In genomic region chr18:3471141-3471648, GRCh38 we compare ENCODE assay signal across 27 cellular contexts. TPM values are rescaled to one million over a fixed set of nuclear protein-coding genes. Genes with fewer than 3 reads are reported as not detected.
DNase-seq lines count a peak whose midpoint lies in the region; ATAC-seq, FAIRE-seq and TF ChIP-seq lines count a peak whose summit lies in the region.
"Had no signal": no experiment of that assay in that cellular context is flagged by ENCODE, and none has a peak within 500 bp of the region (broad histone marks: within the 10 kb centered on the region; RNA-seq: fewer than 3 reads in every experiment).

No MANE protein-coding gene starts in this region.

- no peaks in the 10 kb centered on the region for H3K27me3 ChIP-seq in Caco-2 (replicated peaks; ENCODE audit: control insufficient read depth, insufficient read depth, low read length)
- H3K27me3 ChIP-seq in colonic mucosa = no peaks in the 10 kb centered on the region
- H3K27me3 ChIP-seq in small intestine (ENCODE audit: control insufficient read depth in 2 of 2, insufficient read depth in 2 of 2, low read length in 2 of 2) = no peaks in the 10 kb centered on the region
- H3K27me3 ChIP-seq: BLaER1 treated with 17β-estradiol and CSF1 and Interleukin-3, amounts not matched to agents 10 nM and 100 nM had no signal

- intact Hi-C loops in Caco-2 (cut with micrococcal nuclease; ENCODE audit: unreplicated experiment) (no loop called here), colonic mucosa (cut with DNase I) (no loop called here), left colon (cut with DNase I, micrococcal nuclease) (no loop called here)

- H3K4me3 ChIP-seq in Caco-2 (ENCODE audit: low read depth, low read length) (no peak overlapping the region), colonic mucosa (no peak overlapping the region), small intestine (ENCODE audit: low read depth in 1 of 2, low read length in 2 of 2) (no peak overlapping the region)
- H3K4me3 ChIP-seq: BLaER1 treated with 17β-estradiol and CSF1 and Interleukin-3, amounts not matched to agents 10 nM and 100 nM; GM12878 had no signal

- H3K27me3 Mint-ChIP-seq in Caco-2 (ENCODE audit: insufficient read depth, unreplicated experiment) = no peaks in the 10 kb centered on the region
- no peaks in the 10 kb centered on the region for H3K27me3 Mint-ChIP-seq in stimulated activated naive CD8-positive, alpha-beta T cell treated with anti-CD3 and anti-CD28 coated beads, Interleukin-15, amount 100 ng/mL, for 72 hours
- H3K27me3 Mint-ChIP-seq: B cell; CD4-positive, alpha-beta T cell had no signal

- POLR2A ChIA-PET in Caco-2 (lab: Charles Lee) = interaction anchor here (0.8 kb wide), 1 partner anchor 220 kb away, joined by 6 read pairs; no protein-coding TSS in a partner anchor

- peak; percentile 28 to 44 for DNase-seq in Caco-2
- DNase-seq in colonic mucosa = peak; percentile 41
- DNase-seq in left colon = no peak
- peak; percentile 43 for DNase-seq in small intestine
- no peak for DNase-seq in stimulated activated naive CD8-positive, alpha-beta T cell treated with anti-CD3 and anti-CD28 coated beads, Interleukin-15, amount 100 ng/mL, for 72 hours
- DNase-seq in NCI-H446 treated with DMSO at 0.1 percent for 48 hours (lab: John Stamatoyannopoulos, UW) = no peak
- no peak for DNase-seq in activated T-cell treated with anti-CD3 and anti-CD28 coated beads for 4 hours
- DNase-seq: 8988T; AML-193; CD4-positive, alpha-beta T cell; CD8-positive, alpha-beta T cell; DMS 273 treated with DMSO at 0.1 percent for 48 hours; DMS153; DMS53; DMS79; DND-41; EL; GDM1 had no signal

- H3K9me3 ChIP-seq in Caco-2 (no peaks in the 10 kb centered on the region), colonic mucosa (no peaks in the 10 kb centered on the region), small intestine (ENCODE audit: control insufficient read depth, low read depth) (no peaks in the 10 kb centered on the region)

- BruUV-seq in Caco-2 (replicated peaks; lab: Mats Ljungman, UMichigan) = no TSS peak

- no peak for TF ChIP-seq CTCF in Caco-2 (IDR thresholded peaks at IDR 0.05; ENCODE audit: insufficient read depth in 1 of 2, low read depth in 1 of 2, low read length in 1 of 2, severe bottlenecking in 1 of 2, unreplicated experiment in 1 of 2)
- TF ChIP-seq CTCF in colonic mucosa (IDR thresholded peaks at IDR 0.05) = no peak

- H3K4me3 Mint-ChIP-seq in Caco-2 (ENCODE audit: unreplicated experiment) = no peak overlapping the region
- H3K4me3 Mint-ChIP-seq in stimulated activated naive CD8-positive, alpha-beta T cell treated with anti-CD3 and anti-CD28 coated beads, Interleukin-15, amount 100 ng/mL, for 72 hours = no peak overlapping the region
- H3K4me3 Mint-ChIP-seq: B cell; CD4-positive, alpha-beta T cell; CD8-positive, alpha-beta T cell had no signal

- WGBS in small intestine, 3 donors = 13 to 66% (median 34%) methylated on average over 3 of the region's 3 CpGs

- CTCF ChIA-PET in Caco-2 (lab: Charles Lee) = interaction anchor here (0.5 to 1.2 kb wide), 4 partner anchors 11 to 195 kb away, joined by 3 to 6 read pairs (median 4); no protein-coding TSS in a partner anchor

- H3K27ac Mint-ChIP-seq in Caco-2 (ENCODE audit: unreplicated experiment) = no peak overlapping the region
- H3K27ac Mint-ChIP-seq in stimulated activated naive CD8-positive, alpha-beta T cell treated with anti-CD3 and anti-CD28 coated beads, Interleukin-15, amount 100 ng/mL, for 72 hours = peak overlapping the region in 1 of 2 donors; percentile 11
- H3K27ac Mint-ChIP-seq: B cell; CD4-positive, alpha-beta T cell; CD8-positive, alpha-beta T cell had no signal

- H3K36me3 Mint-ChIP-seq in Caco-2 (ENCODE audit: insufficient read depth, unreplicated experiment) = no peaks in the 10 kb centered on the region
- H3K36me3 Mint-ChIP-seq: CD8-positive, alpha-beta T cell had no signal

- no peak for FAIRE-seq in small intestine (lab: Jason Lieb, UNC)
- FAIRE-seq: A204.1, GM12878, GM12892, GM18507, GM19239 had no signal

- H3K27ac ChIP-seq in colonic mucosa (no peak overlapping the region), small intestine (ENCODE audit: low read depth in 1 of 2, low read length in 1 of 2) (no peak overlapping the region)
- H3K27ac ChIP-seq: BLaER1 treated with 17β-estradiol and CSF1 and Interleukin-3, amounts not matched to agents 10 nM and 100 nM; C4-2B had no signal

- peaks cover 9% of the 10 kb centered on the region for H3K9me3 Mint-ChIP-seq in Caco-2 (ENCODE audit: unreplicated experiment)
- peaks cover 0 to 7% of the 10 kb centered on the region in 2 donors for H3K9me3 Mint-ChIP-seq in stimulated activated naive CD8-positive, alpha-beta T cell treated with anti-CD3 and anti-CD28 coated beads, Interleukin-15, amount 100 ng/mL, for 72 hours
- H3K9me3 Mint-ChIP-seq: CD4-positive, alpha-beta T cell; CD8-positive, alpha-beta T cell had no signal

- no peaks in the 10 kb centered on the region for H3K4me1 Mint-ChIP-seq in Caco-2 (ENCODE audit: low read depth, unreplicated experiment)
- peaks cover 21% of the 10 kb centered on the region for H3K4me1 Mint-ChIP-seq in stimulated activated naive CD8-positive, alpha-beta T cell treated with anti-CD3 and anti-CD28 coated beads, Interleukin-15, amount 100 ng/mL, for 72 hours

- H3K9ac ChIP-seq in colonic mucosa (ENCODE audit: low read depth in 2 of 2, low read length in 2 of 2) = peak overlapping the region in 1 of 2 donors; percentile 24
- H3K9ac ChIP-seq: BLaER1 treated with 17β-estradiol and CSF1 and Interleukin-3, amounts not matched to agents 10 nM and 100 nM had no signal

- ATAC-seq in left colon (peak; percentile 85), HG02938 (IDR thresholded peaks at IDR 0.05; ENCODE audit: unreplicated experiment) (no peak)
- no peak for ATAC-seq in stimulated activated naive CD8-positive, alpha-beta T cell treated with anti-CD3 and anti-CD28 coated beads, Interleukin-15, amount 100 ng/mL, for 72 hours
- ATAC-seq: CD8-positive, alpha-beta T cell; GM12878 had no signal

- H3K4me1 ChIP-seq in Caco-2 (peaks cover 15% of the 10 kb centered on the region), colonic mucosa (no peaks in the 10 kb centered on the region), small intestine (ENCODE audit: control insufficient read depth in 2 of 2, insufficient read depth in 1 of 2, low read depth in 1 of 2, low read length in 1 of 2) (peaks cover 2% of the 10 kb centered on the region in 2 donors)

- H3K36me3 ChIP-seq in Caco-2 (ENCODE audit: control insufficient read depth, insufficient read depth, low read length) (no peaks in the 10 kb centered on the region), colonic mucosa (no peaks in the 10 kb centered on the region), small intestine (ENCODE audit: control insufficient read depth in 2 of 2, insufficient read depth in 2 of 2, low read length in 2 of 2) (no peaks in the 10 kb centered on the region)

RNA-seq across cellular contexts. Expression of gene TGIF1, which starts 21.2 kb away (rescaled TPM):
- 103 and 107 TPM in 2 replicates for total RNA-seq in Caco-2 (2022)
- total RNA-seq in colonic mucosa = 10 to 100 TPM; 68.0 to 80.6 TPM
- 10 to 100 TPM; 50.9 to 59.3 TPM for total RNA-seq in left colon
- polyA plus RNA-seq in small intestine = 10 to 100 TPM; 20.0 to 47.9 (median 22.6) TPM

Comparison
In these comparisons a context has a peak if more than half of its experiments do, and no peak if none do; other contexts are left out.
1. DNase-seq: peak in Caco-2 (2 of 2), colonic mucosa (single experiment) and small intestine (single experiment); none in left colon (0 of 2), stimulated activated naive CD8-positive, alpha-beta T cell treated with anti-CD3 and anti-CD28 coated beads, Interleukin-15, amount 100 ng/mL, for 72 hours (0 of 2), NCI-H446 treated with DMSO at 0.1 percent for 48 hours (single experiment) and activated T-cell treated with anti-CD3 and anti-CD28 coated beads for 4 hours (single experiment).